9 cellular contexts compared by ENCODE assay signal in the genomic region with DNA sequence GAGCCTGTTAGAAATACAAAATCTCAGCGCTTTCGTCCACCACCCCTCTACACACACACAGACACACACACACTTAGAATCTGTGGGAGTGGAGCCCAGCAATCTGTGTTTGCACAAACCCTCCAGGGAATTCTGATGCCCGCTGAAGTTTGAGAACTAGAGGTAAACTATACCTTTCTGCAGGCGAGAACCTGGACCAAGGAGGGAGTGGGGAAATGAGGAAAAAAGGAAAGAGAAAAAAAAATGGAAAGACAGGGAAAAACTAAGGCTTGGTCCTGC. TPM values are rescaled to one million over a fixed set of nuclear protein-coding genes. Genes with fewer than 3 reads are reported as not detected.
DNase-seq lines count a peak whose midpoint lies in the region; ATAC-seq, FAIRE-seq and TF ChIP-seq lines count a peak whose summit lies in the region.
"Had no signal": no experiment of that assay in that cellular context is flagged by ENCODE, and none has a peak within 500 bp of the region (broad histone marks: within the 10 kb centered on the region; RNA-seq: fewer than 3 reads in every experiment).

No MANE protein-coding gene starts in this region.

- no peaks in the 10 kb centered on the region for H3K36me3 ChIP-seq in heart left ventricle
- no peaks in the 10 kb centered on the region for H3K36me3 ChIP-seq in astrocyte (ENCODE audit: insufficient read depth, low read length)
- no peaks in the 10 kb centered on the region for H3K36me3 ChIP-seq in lung (ENCODE audit: control insufficient read depth in 2 of 2, insufficient read depth in 2 of 2, low read length in 2 of 2)
- H3K36me3 ChIP-seq in upper lobe of left lung: no peaks in the 10 kb centered on the region

- TF ChIP-seq EP300 in upper lobe of left lung (IDR thresholded peaks at IDR 0.05): no peak

- peak overlapping the region; percentile 81 for H2AFZ ChIP-seq in astrocyte (ENCODE audit: low read depth, low read length)

- peaks cover 21% of the 10 kb centered on the region for H3K4me1 Mint-ChIP-seq in astrocyte (ENCODE audit: low read depth, unreplicated experiment)

- ATAC-seq in heart left ventricle (no peak), Right ventricle myocardium superior (ENCODE audit: poor library complexity) (no peak), lung (ENCODE audit: insufficient read depth, low FRiP score) (no peak), upper lobe of left lung (ENCODE audit: low FRiP score in 2 of 2) (no peak)

- H3K4me1 ChIP-seq in heart left ventricle (peaks cover 0 to 47% (median 17%) of the 10 kb centered on the region in 12 donors), astrocyte (ENCODE audit: insufficient read depth, low read length) (peaks cover 8% of the 10 kb centered on the region), lung (ENCODE audit: control insufficient read depth in 2 of 2, insufficient read depth in 2 of 2, low read length in 2 of 2) (peaks cover 5 to 9% of the 10 kb centered on the region in 2 donors), upper lobe of left lung (peaks cover 0 to 20% (median 18%) of the 10 kb centered on the region in 4 donors)

- WGBS in heart left ventricle, 4 donors: 59 to 72% (median 63%) methylated on average over 4 of the region's 4 CpGs
- 61 to 70% methylated on average over 4 of the region's 4 CpGs for WGBS in lung, 2 donors
- 52 to 59% methylated on average over 4 of the region's 4 CpGs for WGBS in upper lobe of left lung, 2 donors

- H3K4me3 Mint-ChIP-seq in astrocyte (ENCODE audit: unreplicated experiment): peak overlapping the region; percentile 80

- H3K27ac ChIP-seq in heart left ventricle: peak overlapping the region in 11 of 12 donors; percentile 74 to 94 (median 92)
- no peak overlapping the region for H3K27ac ChIP-seq in astrocyte (ENCODE audit: low read depth, low read length)
- H3K27ac ChIP-seq in lung (ENCODE audit: low read depth in 1 of 2, low read length in 1 of 2): peak overlapping the region; percentile 48 to 97
- peak overlapping the region in 2 of 4 donors; percentile 86 to 91 for H3K27ac ChIP-seq in upper lobe of left lung

- H3K9me3 Mint-ChIP-seq in astrocyte (ENCODE audit: unreplicated experiment): no peaks in the 10 kb centered on the region

- TF ChIP-seq POLR2A in heart left ventricle (IDR thresholded peaks at IDR 0.05): no peak
- no peak for TF ChIP-seq POLR2A in upper lobe of left lung (IDR thresholded peaks at IDR 0.05)

- H3K27me3 Mint-ChIP-seq in astrocyte (ENCODE audit: low read depth, unreplicated experiment): peaks cover 26% of the 10 kb centered on the region

- no peak for DNase-seq in heart left ventricle
- DNase-seq in Right ventricle myocardium superior: no peak
- no peak for DNase-seq in astrocyte (ENCODE audit: low read depth)
- no peak for DNase-seq in lung (ENCODE audit: low spot score)
- DNase-seq in upper lobe of left lung: no peak
- no peak for DNase-seq in HCEC 1CT
- DNase-seq in H4 (ENCODE audit: low spot score): no peak
- no peak for DNase-seq in NCI-H2171 treated with DMSO at 0.1 percent for 48 hours (lab: John Stamatoyannopoulos, UW)
- DNase-seq: NCI-H1092 had no signal

- peak overlapping the region in 10 of 12 donors; percentile 65 to 98 (median 82) for H3K4me3 ChIP-seq in heart left ventricle
- H3K4me3 ChIP-seq in astrocyte (ENCODE audit: insufficient read depth, low read depth, low read length): peak overlapping the region; percentile 76
- H3K4me3 ChIP-seq in lung: no peak overlapping the region
- H3K4me3 ChIP-seq in upper lobe of left lung: peak overlapping the region in 3 of 4 donors; percentile 60 to 80 (median 65)

- H3K9me3 ChIP-seq in heart left ventricle: no peaks in the 10 kb centered on the region
- H3K9me3 ChIP-seq in astrocyte (ENCODE audit: insufficient read depth, low read depth, low read length): no peaks in the 10 kb centered on the region
- H3K9me3 ChIP-seq in lung (ENCODE audit: control insufficient read depth in 2 of 2, insufficient read depth in 1 of 2, low read length in 1 of 2): no peaks in the 10 kb centered on the region
- H3K9me3 ChIP-seq in upper lobe of left lung: no peaks in the 10 kb centered on the region

- H3K27me3 ChIP-seq in heart left ventricle (no peaks in the 10 kb centered on the region), astrocyte (ENCODE audit: insufficient read depth, low read length) (peaks cover 4% of the 10 kb centered on the region), lung (ENCODE audit: control insufficient read depth, insufficient read depth) (no peaks in the 10 kb centered on the region), upper lobe of left lung (no peaks in the 10 kb centered on the region)

- intact Hi-C loops in heart left ventricle (cut with DNase I): loop anchor here in 7 of 10 donors (5.0 to 10.0 kb wide), 7 partner anchors 80 to 180 kb away; a partner anchor contains a TSS
- intact Hi-C loops in Right ventricle myocardium superior (cut with DNase I): loop anchor here (5.0 kb wide), 1 partner anchor 147 kb away; no protein-coding TSS in a partner anchor

- H3K79me2 ChIP-seq in astrocyte (ENCODE audit: insufficient read depth, low read length): no peaks in the 10 kb centered on the region

- no peak overlapping the region for H3K27ac Mint-ChIP-seq in astrocyte (ENCODE audit: unreplicated experiment)

- TF ChIP-seq CTCF in heart left ventricle (IDR thresholded peaks at IDR 0.05): no peak
- no peak for TF ChIP-seq CTCF in astrocyte (IDR thresholded peaks at IDR 0.05; ENCODE audit: insufficient read depth, low read depth, low read length)
- no peak for TF ChIP-seq CTCF in lung (IDR thresholded peaks at IDR 0.05; ENCODE audit: control extremely low read depth, extremely low read depth)
- no peak for TF ChIP-seq CTCF in upper lobe of left lung (IDR thresholded peaks at IDR 0.05)

- H4K20me1 ChIP-seq in astrocyte (ENCODE audit: insufficient read depth, low read length): no peaks in the 10 kb centered on the region

- H3K9ac ChIP-seq in astrocyte (ENCODE audit: low read length): no peak overlapping the region

- H3K4me2 ChIP-seq in astrocyte (ENCODE audit: low read length): peak overlapping the region; percentile 95

- no peaks in the 10 kb centered on the region for H3K36me3 Mint-ChIP-seq in astrocyte (ENCODE audit: low read depth, unreplicated experiment)

- no peak for FAIRE-seq in astrocyte (lab: Jason Lieb, UNC)

RNA-seq across cellular contexts. Expression of a gene that starts 0.5 kb away (rescaled TPM):
- total RNA-seq in heart left ventricle (100 to 1,000 TPM; 223 to 609 (median 282) TPM), Right ventricle myocardium superior (317 TPM), astrocyte (8.8 and 9.1 TPM in 2 replicates), lung (10 to 100 TPM; 25.9 to 38.5 TPM), upper lobe of left lung (10 to 100 TPM; 23.0 to 46.3 (median 39.2) TPM)
- polyA plus RNA-seq in heart left ventricle (100 to 1,000 TPM in 1 of 2 donors, 10 to 100 TPM in 1; 86.0 to 132 TPM), lung (10 to 100 TPM in 1 of 2 donors, 1 to 10 TPM in 1; 7.5 to 28.8 TPM)
- 12.2 and 16.0 TPM in 2 replicates for total RNA-seq in H4 (2014; rRNA removed; shearing (Covaris generic))
